8 cellular contexts compared by ENCODE assay signal in the genomic region with DNA sequence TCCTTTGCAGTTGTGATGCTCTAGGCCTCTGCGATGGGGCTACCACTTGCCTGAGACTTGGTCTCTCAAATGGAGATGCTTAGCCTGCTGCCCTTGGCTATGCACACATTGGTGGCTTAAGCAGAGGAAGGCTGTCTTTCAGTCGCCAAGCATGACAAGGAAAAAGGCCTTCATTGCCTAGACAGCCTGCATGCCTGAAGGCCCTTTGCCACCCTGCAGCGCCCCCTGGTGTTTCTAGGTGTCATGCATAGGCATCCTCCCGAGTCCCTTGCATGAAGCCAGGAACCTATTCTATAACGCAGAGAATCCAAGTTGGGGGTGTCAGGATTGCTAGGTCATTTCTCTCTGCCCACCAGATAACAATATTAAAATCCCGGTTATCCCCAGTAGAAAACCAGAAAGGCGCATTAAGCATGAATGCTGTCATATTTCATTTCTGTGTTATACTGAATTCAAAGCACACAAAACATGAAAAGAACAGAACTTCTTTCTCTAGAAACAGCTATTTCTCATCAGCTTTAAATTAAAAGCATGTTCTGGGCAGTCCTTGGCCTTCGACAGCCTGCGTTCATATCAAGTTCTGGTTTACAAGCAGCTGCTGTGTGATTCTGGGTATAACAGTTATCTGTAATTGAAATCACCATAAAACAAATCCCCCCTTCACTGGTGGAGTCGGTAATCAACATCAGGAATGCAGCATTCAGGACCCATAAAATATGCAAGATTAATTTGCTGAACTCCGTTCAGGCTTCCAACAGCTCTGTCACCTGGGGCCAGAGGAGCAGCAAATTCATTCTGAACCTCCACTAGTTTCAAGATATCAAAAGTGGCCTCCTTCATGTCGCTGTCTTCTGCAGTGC. TPM values are rescaled to one million over a fixed set of nuclear protein-coding genes. Genes with fewer than 3 reads are reported as not detected.
DNase-seq lines count a peak whose midpoint lies in the region; ATAC-seq, FAIRE-seq and TF ChIP-seq lines count a peak whose summit lies in the region.

No MANE protein-coding gene starts in this region.

- 4% methylated on average over 12 of the region's 12 CpGs for WGBS in K562 (ENCODE audit: insufficient coverage, low coverage, missing lambda C conversion rate)

- TF ChIP-seq CTCF in K562 (IDR thresholded peaks at IDR 0.05 in 2 of 3, conservative IDR thresholded peaks at IDR 0.05 in 1 of 3; ENCODE audit: insufficient read depth in 2 of 3, low read depth in 1 of 3, low read length in 3 of 3): peak; percentile 79 to 87 (median 81)

- H3K4me2 ChIP-seq in Karpas-422 (ENCODE audit: low read depth, low read length, poor library complexity, severe bottlenecking): no peak overlapping the region
- no peak overlapping the region for H3K4me2 ChIP-seq in K562 (ENCODE audit: insufficient read depth, low read length)

- peak; percentile 80 for FAIRE-seq in K562 (lab: Jason Lieb, UNC)

- no peak for TF ChIP-seq POLR2A in K562 (conservative IDR thresholded peaks at IDR 0.05)

- no peak for TF ChIP-seq EP300 in K562 (IDR thresholded peaks at IDR 0.05; ENCODE audit: low read length)

- no peaks in the 10 kb centered on the region for H3K9me1 ChIP-seq in K562 (ENCODE audit: control insufficient read depth, insufficient read depth, low read length)

- intact Hi-C loops in K562 (cut with micrococcal nuclease): loop anchor here (1.0 to 5.0 kb wide), 2 partner anchors 176 to 347 kb away; no protein-coding TSS in a partner anchor

- H3K9ac ChIP-seq in Karpas-422 (ENCODE audit: low read length) (no peak overlapping the region), K562 (ENCODE audit: insufficient read depth in 1 of 2, low read depth in 2 of 2, low read length in 2 of 2) (no peak overlapping the region)

- H3K9me2 ChIP-seq in Karpas-422 (replicated peaks; ENCODE audit: insufficient read depth, low read length): no peaks in the 10 kb centered on the region

- H3K79me2 ChIP-seq in Karpas-422 (ENCODE audit: low read length) (no peaks in the 10 kb centered on the region), K562 (ENCODE audit: control insufficient read depth, insufficient read depth, low read length) (no peaks in the 10 kb centered on the region)

- CTCF ChIA-PET in K562 (lab: Yijun Ruan, JAX; ENCODE audit: low intra/inter-chr PET ratio): no interaction called here

- in situ Hi-C loops in K562 (cut with MboI): loop anchor here (10.0 kb wide), 1 partner anchor 180 kb away; no protein-coding TSS in a partner anchor

- peak; percentile 48 to 76 for TF ChIP-seq RAD21 in K562 (CRISPR knock-in tag; conservative IDR thresholded peaks at IDR 0.05 in 1 of 2, IDR thresholded peaks at IDR 0.05 in 1 of 2)

- H3K4me1 ChIP-seq in Karpas-422 (ENCODE audit: low read length): no peaks in the 10 kb centered on the region
- no peaks in the 10 kb centered on the region for H3K4me1 ChIP-seq in K562 (replicated peaks in 1 of 2; ENCODE audit: control insufficient read depth in 2 of 2, insufficient read depth in 2 of 2, low read length in 2 of 2)

- no peak overlapping the region for H2AFZ ChIP-seq in Karpas-422 (ENCODE audit: low read length)
- H2AFZ ChIP-seq in K562 (ENCODE audit: low read depth, low read length): no peak overlapping the region

- H4K20me1 ChIP-seq in Karpas-422 (ENCODE audit: insufficient read depth, low read depth, low read length): no peaks in the 10 kb centered on the region
- no peaks in the 10 kb centered on the region for H4K20me1 ChIP-seq in K562 (replicated peaks; ENCODE audit: control insufficient read depth, insufficient read depth, low read length)

- no TSS peak for BruUV-seq in K562 (replicated peaks; lab: Mats Ljungman, UMichigan)

- H3K9me3 ChIP-seq in Karpas-422 (ENCODE audit: low read length) (no peaks in the 10 kb centered on the region), K562 (replicated peaks; ENCODE audit: control insufficient read depth, insufficient read depth, low read depth, low read length) (no peaks in the 10 kb centered on the region)

- POLR2A ChIA-PET in K562 (lab: Yijun Ruan, JAX): no interaction called here

- DNase-seq in ELR (ENCODE audit: low read depth) (peak; percentile 71), Karpas-422 (peak; percentile 92), RPMI7951 (ENCODE audit: low read depth) (peak; percentile 42), K562 (ENCODE audit: extremely low read depth in 1 of 4, low spot score in 3 of 4) (peak; percentile 75 to 82 (median 80)), iris pigment epithelial cell (ENCODE audit: low read depth) (peak; percentile 46), DMS79 (lab: John Stamatoyannopoulos, UW) (no peak)
- DNase-seq in stimulated activated CD4-positive, alpha-beta T cell treated with anti-CD3 and anti-CD28 coated beads, Interleukin-4, amount 100 ng/mL, for 1 hour: peak; percentile 11

- H3K36me3 ChIP-seq in Karpas-422 (ENCODE audit: insufficient read depth, low read length) (no peaks in the 10 kb centered on the region), K562 (ENCODE audit: control insufficient read depth, insufficient read depth, low read length) (no peaks in the 10 kb centered on the region)

- no peaks in the 10 kb centered on the region for H3K27me3 ChIP-seq in Karpas-422 (ENCODE audit: low read length)
- peaks cover 4 to 6% of the 10 kb centered on the region in 2 experiments; a peak in 4 of 5 replicates for H3K27me3 ChIP-seq in K562 (ENCODE audit: control insufficient read depth in 2 of 2, insufficient read depth in 2 of 2, low read length in 2 of 2)

- ATAC-seq in GM21515 (IDR thresholded peaks at IDR 0.05; ENCODE audit: unreplicated experiment) (peak; percentile 86), K562 (peak; percentile 99)

- H3K27ac ChIP-seq in Karpas-422 (ENCODE audit: low read length) (no peak overlapping the region), K562 (ENCODE audit: extremely low read depth, low read depth, low read length) (no peak overlapping the region)

- H3K4me3 ChIP-seq in Karpas-422 (ENCODE audit: low read length): no peak overlapping the region
- H3K4me3 ChIP-seq in K562: no peak overlapping the region

TF ChIP-seq in K562, 482 proteins besides CTCF, POLR2A, EP300 and RAD21 (continues in another document):
- TF ChIP-seq CREM (IDR thresholded peaks at IDR 0.05; ENCODE audit: low read depth) (peak; percentile 36; the same call in 1 of the 2 replicates), DDX20 (tag; IDR thresholded peaks at IDR 0.05; ENCODE audit: low read depth) (no peak), RCOR1 (IDR thresholded peaks at IDR 0.05; ENCODE audit: borderline replicate concordance in 1 of 2, low read depth in 2 of 2, low read length in 2 of 2) (0 out of 4 replicates have a peak, but pooled peaks of 1 of the 2 experiments have one; percentile 34), HDGF (IDR thresholded peaks at IDR 0.05) (no peak), TRIM28 (IDR thresholded peaks at IDR 0.05) (no peak)
- TF ChIP-seq, protein P1, sequence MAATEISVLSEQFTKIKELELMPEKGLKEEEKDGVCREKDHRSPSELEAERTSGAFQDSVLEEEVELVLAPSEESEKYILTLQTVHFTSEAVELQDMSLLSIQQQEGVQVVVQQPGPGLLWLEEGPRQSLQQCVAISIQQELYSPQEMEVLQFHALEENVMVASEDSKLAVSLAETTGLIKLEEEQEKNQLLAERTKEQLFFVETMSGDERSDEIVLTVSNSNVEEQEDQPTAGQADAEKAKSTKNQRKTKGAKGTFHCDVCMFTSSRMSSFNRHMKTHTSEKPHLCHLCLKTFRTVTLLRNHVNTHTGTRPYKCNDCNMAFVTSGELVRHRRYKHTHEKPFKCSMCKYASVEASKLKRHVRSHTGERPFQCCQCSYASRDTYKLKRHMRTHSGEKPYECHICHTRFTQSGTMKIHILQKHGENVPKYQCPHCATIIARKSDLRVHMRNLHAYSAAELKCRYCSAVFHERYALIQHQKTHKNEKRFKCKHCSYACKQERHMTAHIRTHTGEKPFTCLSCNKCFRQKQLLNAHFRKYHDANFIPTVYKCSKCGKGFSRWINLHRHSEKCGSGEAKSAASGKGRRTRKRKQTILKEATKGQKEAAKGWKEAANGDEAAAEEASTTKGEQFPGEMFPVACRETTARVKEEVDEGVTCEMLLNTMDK (IDR thresholded peaks at IDR 0.05; ENCODE audit: borderline replicate concordance, insufficient read depth, low read depth, low read length, poor library complexity, severe bottlenecking): peak; percentile 51
- TF ChIP-seq, protein P2, sequence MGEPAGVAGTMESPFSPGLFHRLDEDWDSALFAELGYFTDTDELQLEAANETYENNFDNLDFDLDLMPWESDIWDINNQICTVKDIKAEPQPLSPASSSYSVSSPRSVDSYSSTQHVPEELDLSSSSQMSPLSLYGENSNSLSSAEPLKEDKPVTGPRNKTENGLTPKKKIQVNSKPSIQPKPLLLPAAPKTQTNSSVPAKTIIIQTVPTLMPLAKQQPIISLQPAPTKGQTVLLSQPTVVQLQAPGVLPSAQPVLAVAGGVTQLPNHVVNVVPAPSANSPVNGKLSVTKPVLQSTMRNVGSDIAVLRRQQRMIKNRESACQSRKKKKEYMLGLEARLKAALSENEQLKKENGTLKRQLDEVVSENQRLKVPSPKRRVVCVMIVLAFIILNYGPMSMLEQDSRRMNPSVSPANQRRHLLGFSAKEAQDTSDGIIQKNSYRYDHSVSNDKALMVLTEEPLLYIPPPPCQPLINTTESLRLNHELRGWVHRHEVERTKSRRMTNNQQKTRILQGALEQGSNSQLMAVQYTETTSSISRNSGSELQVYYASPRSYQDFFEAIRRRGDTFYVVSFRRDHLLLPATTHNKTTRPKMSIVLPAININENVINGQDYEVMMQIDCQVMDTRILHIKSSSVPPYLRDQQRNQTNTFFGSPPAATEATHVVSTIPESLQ (CRISPR knock-in tag; IDR thresholded peaks at IDR 0.05): no peak

RNA-seq across cellular contexts. Expression of a gene that starts 59.7 kb away (rescaled TPM):
- not detected in 2 replicates for total RNA-seq in Karpas-422 (2014; rRNA removed; shearing (Covaris generic); ENCODE audit: low replicate concordance)
- total RNA-seq in RPMI7951 (2014; rRNA removed; shearing (Covaris generic)): not detected in 2 replicates
- not detected in 2 replicates for total RNA-seq in K562 (2011; cell fraction: chromatin; rRNA removed; ENCODE audit: low replicate concordance)
- total RNA-seq in K562 (2011; cell fraction: nucleolus; rRNA removed): not detected in 2 replicates
- total RNA-seq in K562 (2011; cell fraction: nucleoplasm; rRNA removed): not detected in 2 replicates
- total RNA-seq in K562 (2014; rRNA removed) (not detected in 2 replicates), K562 (2014; rRNA removed; fragmentation: Illumina TruSeq; extraction: Trizol) (not detected in 2 replicates), K562 (2015; rRNA removed; fragmentation: Illumina TruSeq; extraction: Trizol) (not detected in 2 replicates), K562 (2021) (not detected in 2 replicates)
- polyA plus RNA-seq in K562 (2011; rRNA removed) (not detected in 2 replicates), K562 (2014; fragmentation: Illumina TruSeq; extraction: Trizol) (not detected in 2 replicates), K562 (2014; fragmentation: Nextera tagmentation; extraction: Ambion mirVana) (not detected), K562 (2014; rRNA removed) (not detected in 2 replicates)
- not detected in 2 replicates for polyA plus RNA-seq in K562 (2011; cell fraction: cytosol; rRNA removed)
- not detected in 2 replicates for polyA plus RNA-seq in K562 (2011; cell fraction: nucleus; rRNA removed)
- polyA plus RNA-seq in K562 (2012): not detected in 2 replicates
- not detected in 2 replicates for polyA minus RNA-seq in K562 (2011; rRNA and poly(A)+ RNA removed)
- not detected in 2 replicates for polyA minus RNA-seq in K562 (2011; cell fraction: cytosol; rRNA and poly(A)+ RNA removed)
- polyA minus RNA-seq in K562 (2011; cell fraction: nucleus; rRNA and poly(A)+ RNA removed): not detected in 2 replicates
